ENCODE assay signal across 25 cellular contexts in genomic region chr4:1568855-1569460, GRCh38.
DNase-seq lines count a peak whose midpoint lies in the region; ATAC-seq and TF ChIP-seq lines count a peak whose summit lies in the region.
"Had no signal": no experiment of that assay in that cellular context is flagged by ENCODE, and none has a peak within 500 bp of the region (broad histone marks: within the 10 kb centered on the region; RNA-seq: fewer than 3 reads in every experiment).

No MANE protein-coding gene starts in this region.

- no peaks in the 10 kb centered on the region for H3K4me1 ChIP-seq in right cardiac atrium (ENCODE audit: control insufficient read depth, insufficient read depth, low read length)
- H3K4me1 ChIP-seq in neuronal stem cell (ENCODE audit: control insufficient read depth in 2 of 2, insufficient read depth in 1 of 2, low read depth in 1 of 2, low read length in 2 of 2), result peaks cover 0 to 11% of the 10 kb centered on the region in 2 donors
- no peaks in the 10 kb centered on the region for H3K4me1 ChIP-seq in aorta (ENCODE audit: control insufficient read depth in 1 of 2, insufficient read depth in 2 of 2, low read length in 2 of 2)
- H3K4me1 ChIP-seq in transverse colon, result peaks cover 0 to 5% (median 2%) of the 10 kb centered on the region in 4 donors
- H3K4me1 ChIP-seq: left lung, vagina had no signal

- no peak for TF ChIP-seq POLR2A in transverse colon (IDR thresholded peaks at IDR 0.05)

- H2AK5ac ChIP-seq in neuronal stem cell (ENCODE audit: low read depth, low read length), result peak overlapping the region; percentile 77

- H3K27ac ChIP-seq in right cardiac atrium (ENCODE audit: low read length) (no peak overlapping the region), neuronal stem cell (replicated peaks; ENCODE audit: low read length) (no peak overlapping the region), aorta (ENCODE audit: low read depth in 1 of 2, low read length in 2 of 2) (no peak overlapping the region), transverse colon (peak overlapping the region in 1 of 4 donors; percentile 2)
- H3K27ac ChIP-seq: C4-2B, HL-60, KMS-11, RWPE1, thoracic aorta, vagina had no signal

- H3K23ac ChIP-seq in neuronal stem cell (ENCODE audit: low read depth, low read length, poor library complexity), result peak overlapping the region; percentile 31

- H2BK5ac ChIP-seq in neuronal stem cell (ENCODE audit: low read length), result peak overlapping the region; percentile 71

- peak; percentile 56 for DNase-seq in natural killer cell treated with Interleukin-12 subunit alpha and Interleukin-12 subunit beta and Interleukin-15 and Interleukin-18, amount 100 ng/mL, for 72 hours (ENCODE audit: low spot score)
- DNase-seq in natural killer cell, result no peak
- peak; percentile 9 to 51 (median 50) for DNase-seq in right cardiac atrium
- no peak for DNase-seq in neuronal stem cell (ENCODE audit: low spot score)
- DNase-seq in aorta, result peak; percentile 29 to 72
- no peak for DNase-seq in activated CD4-positive, alpha-beta T cell treated with anti-CD3 and anti-CD28 coated beads for 4 hours
- DNase-seq in transverse colon, result no peak
- DNase-seq: COR-L47; MG63; naive B cell; NCI-H1105; NCI-H187; stimulated activated CD8-positive, alpha-beta memory T cell treated with anti-CD3 and anti-CD28 coated beads, Interleukin-4, amount 100 ng/mL, for 48 hours had no signal

- H4K8ac ChIP-seq in neuronal stem cell (ENCODE audit: low read depth, low read length), result no peak overlapping the region

- in situ Hi-C loops in transverse colon (cut with MboI; ENCODE audit: low pct_ligation_motif_present in 1 of 4, low pct_unique_long_range_greater_than_20kb in 1 of 4, low sequenced_read_pairs in 3 of 4), result no loop called here

- no peaks in the 10 kb centered on the region for H3K36me3 Mint-ChIP-seq in natural killer cell treated with Interleukin-12 subunit alpha and Interleukin-12 subunit beta and Interleukin-15 and Interleukin-18, amount 100 ng/mL, for 72 hours
- H3K36me3 Mint-ChIP-seq in natural killer cell, result no peaks in the 10 kb centered on the region
- H3K36me3 Mint-ChIP-seq: activated naive CD8-positive, alpha-beta T cell; mesothelial cell of epicardium had no signal

- H3K79me1 ChIP-seq in neuronal stem cell (ENCODE audit: low read depth, low read length), result peaks cover 4% of the 10 kb centered on the region

- no peak overlapping the region for H3K4ac ChIP-seq in neuronal stem cell (ENCODE audit: low read length)

- no peak overlapping the region for H3K4me3 Mint-ChIP-seq in natural killer cell treated with Interleukin-12 subunit alpha and Interleukin-12 subunit beta and Interleukin-15 and Interleukin-18, amount 100 ng/mL, for 72 hours
- H3K4me3 Mint-ChIP-seq in natural killer cell, result no peak overlapping the region
- H3K4me3 Mint-ChIP-seq: activated naive CD8-positive, alpha-beta T cell; activated T-helper 17 cell treated with anti-CD3 and anti-CD28 coated beads, Interleukin-2, amount 50 U/mL, for 72 hours; mesothelial cell of epicardium; naive B cell; stimulated activated naive CD8-positive, alpha-beta T cell treated with anti-CD3 and anti-CD28 coated beads, Interleukin-15, Interleukin-2, amounts not matched to agents 100 ng/mL and 50 ng/mL, for 24 hours had no signal

- H3K18ac ChIP-seq in neuronal stem cell (ENCODE audit: low read length), result peak overlapping the region; percentile 73

- no peak for TF ChIP-seq CTCF in natural killer cell (IDR thresholded peaks at IDR 0.05)
- TF ChIP-seq CTCF in transverse colon (IDR thresholded peaks at IDR 0.05), result no peak

- H3K27me3 Mint-ChIP-seq in natural killer cell treated with Interleukin-12 subunit alpha and Interleukin-12 subunit beta and Interleukin-15 and Interleukin-18, amount 100 ng/mL, for 72 hours, result peaks cover 0 to 2% of the 10 kb centered on the region in 2 donors
- H3K27me3 Mint-ChIP-seq in natural killer cell (ENCODE audit: low read depth in 2 of 2), result peaks cover 0 to 2% of the 10 kb centered on the region in 2 donors
- H3K27me3 Mint-ChIP-seq: activated naive CD8-positive, alpha-beta T cell; stimulated activated naive CD8-positive, alpha-beta T cell treated with anti-CD3 and anti-CD28 coated beads, Interleukin-15, Interleukin-2, amounts not matched to agents 100 ng/mL and 50 ng/mL, for 24 hours had no signal

- no peak overlapping the region for H2BK15ac ChIP-seq in neuronal stem cell (ENCODE audit: low read length)

- no peak overlapping the region for H3K4me2 ChIP-seq in neuronal stem cell (ENCODE audit: insufficient read depth, low read length, poor library complexity, severe bottlenecking)
- H3K4me2 ChIP-seq: KMS-11 had no signal

- H3K14ac ChIP-seq in neuronal stem cell (ENCODE audit: low read length), result no peak overlapping the region

- H3K4me3 ChIP-seq in right cardiac atrium (ENCODE audit: low read length) (no peak overlapping the region), neuronal stem cell (ENCODE audit: low read length in 2 of 2) (no peak overlapping the region), aorta (ENCODE audit: low read length in 2 of 2) (no peak overlapping the region), transverse colon (no peak overlapping the region)
- H3K4me3 ChIP-seq: MG63, thoracic aorta, vagina had no signal

- H2AFZ ChIP-seq in neuronal stem cell (ENCODE audit: low read length), result no peak overlapping the region

- H2BK12ac ChIP-seq in neuronal stem cell (ENCODE audit: low read length), result peak overlapping the region; percentile 34

- no peak overlapping the region for H2BK120ac ChIP-seq in neuronal stem cell (ENCODE audit: low read depth, low read length)

- H3K36me3 ChIP-seq in neuronal stem cell (replicated peaks in 1 of 2; ENCODE audit: control insufficient read depth in 2 of 2, insufficient read depth in 2 of 2, low read length in 2 of 2) (no peaks in the 10 kb centered on the region), aorta (ENCODE audit: control insufficient read depth in 1 of 2, insufficient read depth in 2 of 2, low read length in 1 of 2) (no peaks in the 10 kb centered on the region), transverse colon (no peaks in the 10 kb centered on the region)
- H3K36me3 ChIP-seq: left lung, MG63, thoracic aorta, vagina had no signal

- no peak overlapping the region for H3K27ac Mint-ChIP-seq in natural killer cell treated with Interleukin-12 subunit alpha and Interleukin-12 subunit beta and Interleukin-15 and Interleukin-18, amount 100 ng/mL, for 72 hours
- no peak overlapping the region for H3K27ac Mint-ChIP-seq in natural killer cell
- H3K27ac Mint-ChIP-seq: activated naive CD8-positive, alpha-beta T cell; activated T-helper 17 cell treated with anti-CD3 and anti-CD28 coated beads, Interleukin-2, amount 50 U/mL, for 72 hours; mesothelial cell of epicardium; naive B cell; stimulated activated naive CD8-positive, alpha-beta T cell treated with anti-CD3 and anti-CD28 coated beads, Interleukin-15, Interleukin-2, amounts not matched to agents 100 ng/mL and 50 ng/mL, for 24 hours had no signal

- TF ChIP-seq EP300 in transverse colon (IDR thresholded peaks at IDR 0.05; ENCODE audit: low read depth), result no peak

- H3K27me3 ChIP-seq in right cardiac atrium (ENCODE audit: control insufficient read depth, insufficient read depth) (no peaks in the 10 kb centered on the region), neuronal stem cell (ENCODE audit: control insufficient read depth in 3 of 3, insufficient read depth in 3 of 3, low read depth in 1 of 3, low read length in 3 of 3) (peaks cover 0 to 37% (median 0%) of the 10 kb centered on the region in 3 experiments), aorta (ENCODE audit: control insufficient read depth in 1 of 2, insufficient read depth in 2 of 2, low read length in 1 of 2) (no peaks in the 10 kb centered on the region), transverse colon (peaks cover 46% of the 10 kb centered on the region)
- H3K27me3 ChIP-seq: MG63, vagina had no signal

- ATAC-seq in natural killer cell treated with Interleukin-12 subunit alpha and Interleukin-12 subunit beta and Interleukin-15 and Interleukin-18, amount 100 ng/mL, for 72 hours, result no peak
- ATAC-seq in natural killer cell (no peak), right cardiac atrium (no peak), aorta (ENCODE audit: low FRiP score) (no peak), HG03159 (IDR thresholded peaks at IDR 0.05; ENCODE audit: unreplicated experiment) (no peak)
- ATAC-seq: left lung had no signal

- no peak overlapping the region for H4K91ac ChIP-seq in neuronal stem cell (ENCODE audit: low read depth, low read length, poor library complexity)

- no peaks in the 10 kb centered on the region for H3K9me3 ChIP-seq in right cardiac atrium (ENCODE audit: control insufficient read depth, low read length)
- H3K9me3 ChIP-seq in neuronal stem cell (replicated peaks in 1 of 2; ENCODE audit: control insufficient read depth in 2 of 2, insufficient read depth in 1 of 2, low read depth in 1 of 2, low read length in 2 of 2), result no peaks in the 10 kb centered on the region
- H3K9me3 ChIP-seq in aorta (ENCODE audit: control insufficient read depth, low read length), result no peaks in the 10 kb centered on the region
- no peaks in the 10 kb centered on the region for H3K9me3 ChIP-seq in transverse colon
- H3K9me3 ChIP-seq: left lung, MG63, thoracic aorta, vagina had no signal

- peaks cover 6% of the 10 kb centered on the region in 2 donors for H3K4me1 Mint-ChIP-seq in natural killer cell treated with Interleukin-12 subunit alpha and Interleukin-12 subunit beta and Interleukin-15 and Interleukin-18, amount 100 ng/mL, for 72 hours (ENCODE audit: low read depth in 2 of 2)
- peaks cover 0 to 9% of the 10 kb centered on the region in 2 donors for H3K4me1 Mint-ChIP-seq in natural killer cell

- WGBS in right cardiac atrium, result 68% methylated on average over 31 of the region's 31 CpGs
- no CpG with 5 or more reads among the region's 31 CpGs for WGBS in neuronal stem cell (ENCODE audit: extremely low coverage in 2 of 2, insufficient read length in 2 of 2, insufficient replicate concordance in 1 of 2), 2 donors
- 64 to 72% methylated on average over 26 to 31 of the region's 31 CpGs for WGBS in aorta, 2 donors
- WGBS in transverse colon (ENCODE audit: low coverage in 1 of 2), 2 donors, result 78% methylated on average over 27 of the region's 31 CpGs; no CpG with 5 or more reads in 1 of the 2 donors

- intact Hi-C loops in natural killer cell (cut with micrococcal nuclease), result no loop called here
- intact Hi-C loops in right cardiac atrium (cut with DNase I), result no loop called here
- intact Hi-C loops in aorta (cut with DNase I), result no loop called here
- intact Hi-C loops in transverse colon (cut with DNase I; ENCODE audit: low total_unique reads), result no loop called here

- H3K9ac ChIP-seq in neuronal stem cell (ENCODE audit: low read depth, low read length, poor library complexity), result no peak overlapping the region
- H3K9ac ChIP-seq: KMS-11 had no signal

- no peaks in the 10 kb centered on the region for H3K9me3 Mint-ChIP-seq in natural killer cell treated with Interleukin-12 subunit alpha and Interleukin-12 subunit beta and Interleukin-15 and Interleukin-18, amount 100 ng/mL, for 72 hours
- H3K9me3 Mint-ChIP-seq in natural killer cell, result no peaks in the 10 kb centered on the region
- H3K9me3 Mint-ChIP-seq: activated T-helper 17 cell treated with anti-CD3 and anti-CD28 coated beads, Interleukin-2, amount 50 U/mL, for 72 hours; mesothelial cell of epicardium; stimulated activated naive CD8-positive, alpha-beta T cell treated with anti-CD3 and anti-CD28 coated beads, Interleukin-15, Interleukin-2, amounts not matched to agents 100 ng/mL and 50 ng/mL, for 24 hours had no signal

Comparison
In these comparisons a context has a peak if more than half of its experiments do, and no peak if none do; other contexts are left out.
1. DNase-seq: peak in natural killer cell treated with Interleukin-12 subunit alpha and Interleukin-12 subunit beta and Interleukin-15 and Interleukin-18, amount 100 ng/mL, for 72 hours (single experiment), right cardiac atrium (3 of 3) and aorta (2 of 2); none in natural killer cell (single experiment), neuronal stem cell (single experiment), activated CD4-positive, alpha-beta T cell treated with anti-CD3 and anti-CD28 coated beads for 4 hours (0 of 2) and transverse colon (single experiment).